1 cellular context compared by ENCODE assay signal in the genomic region with DNA sequence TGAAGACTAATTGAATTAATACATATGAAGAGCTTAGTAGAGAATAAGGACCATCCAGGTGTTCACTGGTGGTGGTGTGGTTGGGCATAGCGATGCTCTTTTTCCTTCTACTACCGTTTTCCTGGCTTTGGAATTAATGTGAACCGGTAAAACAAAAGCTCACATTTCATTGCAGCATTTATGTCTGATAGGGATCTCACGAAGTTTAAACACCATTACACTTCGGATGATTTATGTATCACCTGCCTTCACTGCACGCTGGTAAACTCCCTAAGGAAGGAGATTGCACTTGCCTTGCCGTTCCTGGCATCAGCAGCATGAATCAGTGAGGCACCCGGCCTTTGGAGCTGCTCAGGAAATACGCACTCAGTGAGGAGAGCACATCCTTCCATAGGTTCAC.
TF ChIP-seq lines count a peak whose summit lies in the region.

No MANE protein-coding gene starts in this region.

TF ChIP-seq in HEK293, 187 proteins besides CTCF, POLR2A, EP300 and RAD21 (continued from another document and continues in another):
- TF ChIP-seq OSR2 (tag by site-specific recombination; IDR thresholded peaks at IDR 0.05) (peak; percentile 97), REPIN1 (tag by site-specific recombination; IDR thresholded peaks at IDR 0.05; ENCODE audit: low read depth) (no peak), ZNF114 (tag by site-specific recombination; IDR thresholded peaks at IDR 0.05) (no peak), BCL11A (tag by site-specific recombination; IDR thresholded peaks at IDR 0.05; ENCODE audit: low read depth) (0 out of 2 replicates have a peak, but pooled peaks have one; percentile 60), ZNF354C (tag by site-specific recombination; IDR thresholded peaks at IDR 0.05; ENCODE audit: borderline replicate concordance, low read depth) (no peak), MYNN (tag by site-specific recombination; IDR thresholded peaks at IDR 0.05; ENCODE audit: borderline replicate concordance) (no peak), ZNF529 (tag by site-specific recombination; IDR thresholded peaks at IDR 0.05; ENCODE audit: insufficient replicate concordance) (no peak), ZBTB17 (tag by site-specific recombination; IDR thresholded peaks at IDR 0.05) (0 out of 2 replicates have a peak, but pooled peaks have one; percentile 38), ZIC2 (tag by site-specific recombination; IDR thresholded peaks at IDR 0.05) (0 out of 2 replicates have a peak, but pooled peaks have one; percentile 6), ZNF510 (tag by site-specific recombination; IDR thresholded peaks at IDR 0.05; ENCODE audit: insufficient replicate concordance) (no peak), ZFP3 (tag by site-specific recombination; IDR thresholded peaks at IDR 0.05; ENCODE audit: low read depth) (no peak), FEZF1 (tag by site-specific recombination; IDR thresholded peaks at IDR 0.05) (peak; percentile 94), TCF7L2 (IDR thresholded peaks at IDR 0.05; ENCODE audit: borderline replicate concordance, low read depth, low read length) (no peak), ZNF239 (tag by site-specific recombination; IDR thresholded peaks at IDR 0.05) (no peak), ZNF555 (tag by site-specific recombination; conservative IDR thresholded peaks at IDR 0.05) (no peak), ZNF155 (tag by site-specific recombination; IDR thresholded peaks at IDR 0.05) (no peak), WT1 (tag by site-specific recombination; IDR thresholded peaks at IDR 0.05) (peak; percentile 96), ZNF843 (tag by site-specific recombination; IDR thresholded peaks at IDR 0.05) (peak; percentile 93), ZXDB (tag by site-specific recombination; IDR thresholded peaks at IDR 0.05) (peak; percentile 82), SP7 (tag by site-specific recombination; IDR thresholded peaks at IDR 0.05) (peak; percentile 79), ZNF10 (tag by site-specific recombination; IDR thresholded peaks at IDR 0.05) (peak; percentile 85), OVOL3 (tag by site-specific recombination; IDR thresholded peaks at IDR 0.05) (peak; percentile 91), ZNF48 (tag by site-specific recombination; IDR thresholded peaks at IDR 0.05) (no peak), ZNF140 (tag by site-specific recombination; IDR thresholded peaks at IDR 0.05) (no peak), ZNF138 (tag by site-specific recombination; IDR thresholded peaks at IDR 0.05; ENCODE audit: borderline replicate concordance) (no peak), ZNF174 (tag by site-specific recombination; IDR thresholded peaks at IDR 0.05) (no peak), ZNF791 (tag by site-specific recombination; IDR thresholded peaks at IDR 0.05) (no peak), ZNF558 (tag by site-specific recombination; IDR thresholded peaks at IDR 0.05) (no peak), ZBTB21 (tag by site-specific recombination; IDR thresholded peaks at IDR 0.05) (no peak), ZFP41 (tag by site-specific recombination; IDR thresholded peaks at IDR 0.05; ENCODE audit: borderline replicate concordance) (no peak), ZNF175 (tag by site-specific recombination; IDR thresholded peaks at IDR 0.05) (no peak), ZNF132 (tag by site-specific recombination; IDR thresholded peaks at IDR 0.05; ENCODE audit: borderline replicate concordance) (no peak), SP2 (tag by site-specific recombination; IDR thresholded peaks at IDR 0.05) (no peak), ZNF626 (tag by site-specific recombination; IDR thresholded peaks at IDR 0.05) (no peak), KLF16 (tag by site-specific recombination; IDR thresholded peaks at IDR 0.05) (0 out of 2 replicates have a peak, but pooled peaks have one; percentile 24), ZBTB1 (tag by site-specific recombination; IDR thresholded peaks at IDR 0.05) (no peak), KLF1 (tag by site-specific recombination; IDR thresholded peaks at IDR 0.05) (peak; percentile 67; the same call in 1 of the 2 replicates), KLF8 (tag by site-specific recombination; IDR thresholded peaks at IDR 0.05) (peak; percentile 56; the same call in 1 of the 2 replicates), ZNF391 (tag by site-specific recombination; IDR thresholded peaks at IDR 0.05; ENCODE audit: borderline replicate concordance, low read depth) (peak; percentile 41; the same call in 1 of the 2 replicates), ZNF423 (tag by site-specific recombination; IDR thresholded peaks at IDR 0.05) (no peak), ZNF600 (tag by site-specific recombination; IDR thresholded peaks at IDR 0.05) (0 out of 2 replicates have a peak, but pooled peaks have one; percentile 9), ZNF19 (tag by site-specific recombination; IDR thresholded peaks at IDR 0.05; ENCODE audit: low read depth) (no peak), EGR2 (tag by site-specific recombination; IDR thresholded peaks at IDR 0.05; ENCODE audit: low read depth) (no peak), ZSCAN30 (tag by site-specific recombination; IDR thresholded peaks at IDR 0.05) (peak; percentile 35; the same call in 1 of the 2 replicates), ZNF341 (tag by site-specific recombination; IDR thresholded peaks at IDR 0.05; ENCODE audit: low read depth) (no peak), YY1 (tag by site-specific recombination; IDR thresholded peaks at IDR 0.05) (no peak), ZNF776 (tag by site-specific recombination; IDR thresholded peaks at IDR 0.05; ENCODE audit: borderline replicate concordance) (no peak)
- TF ChIP-seq, protein P1, sequence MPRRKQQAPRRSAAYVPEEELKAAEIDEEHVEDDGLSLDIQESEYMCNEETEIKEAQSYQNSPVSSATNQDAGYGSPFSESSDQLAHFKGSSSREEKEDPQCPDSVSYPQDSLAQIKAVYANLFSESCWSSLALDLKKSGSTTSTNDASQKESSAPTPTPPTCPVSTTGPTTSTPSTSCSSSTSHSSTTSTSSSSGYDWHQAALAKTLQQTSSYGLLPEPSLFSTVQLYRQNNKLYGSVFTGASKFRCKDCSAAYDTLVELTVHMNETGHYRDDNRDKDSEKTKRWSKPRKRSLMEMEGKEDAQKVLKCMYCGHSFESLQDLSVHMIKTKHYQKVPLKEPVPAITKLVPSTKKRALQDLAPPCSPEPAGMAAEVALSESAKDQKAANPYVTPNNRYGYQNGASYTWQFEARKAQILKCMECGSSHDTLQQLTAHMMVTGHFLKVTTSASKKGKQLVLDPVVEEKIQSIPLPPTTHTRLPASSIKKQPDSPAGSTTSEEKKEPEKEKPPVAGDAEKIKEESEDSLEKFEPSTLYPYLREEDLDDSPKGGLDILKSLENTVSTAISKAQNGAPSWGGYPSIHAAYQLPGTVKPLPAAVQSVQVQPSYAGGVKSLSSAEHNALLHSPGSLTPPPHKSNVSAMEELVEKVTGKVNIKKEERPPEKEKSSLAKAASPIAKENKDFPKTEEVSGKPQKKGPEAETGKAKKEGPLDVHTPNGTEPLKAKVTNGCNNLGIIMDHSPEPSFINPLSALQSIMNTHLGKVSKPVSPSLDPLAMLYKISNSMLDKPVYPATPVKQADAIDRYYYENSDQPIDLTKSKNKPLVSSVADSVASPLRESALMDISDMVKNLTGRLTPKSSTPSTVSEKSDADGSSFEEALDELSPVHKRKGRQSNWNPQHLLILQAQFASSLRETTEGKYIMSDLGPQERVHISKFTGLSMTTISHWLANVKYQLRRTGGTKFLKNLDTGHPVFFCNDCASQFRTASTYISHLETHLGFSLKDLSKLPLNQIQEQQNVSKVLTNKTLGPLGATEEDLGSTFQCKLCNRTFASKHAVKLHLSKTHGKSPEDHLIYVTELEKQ (tag by site-specific recombination; IDR thresholded peaks at IDR 0.05; ENCODE audit: borderline replicate concordance): peak; percentile 89
- TF ChIP-seq, protein P2, sequence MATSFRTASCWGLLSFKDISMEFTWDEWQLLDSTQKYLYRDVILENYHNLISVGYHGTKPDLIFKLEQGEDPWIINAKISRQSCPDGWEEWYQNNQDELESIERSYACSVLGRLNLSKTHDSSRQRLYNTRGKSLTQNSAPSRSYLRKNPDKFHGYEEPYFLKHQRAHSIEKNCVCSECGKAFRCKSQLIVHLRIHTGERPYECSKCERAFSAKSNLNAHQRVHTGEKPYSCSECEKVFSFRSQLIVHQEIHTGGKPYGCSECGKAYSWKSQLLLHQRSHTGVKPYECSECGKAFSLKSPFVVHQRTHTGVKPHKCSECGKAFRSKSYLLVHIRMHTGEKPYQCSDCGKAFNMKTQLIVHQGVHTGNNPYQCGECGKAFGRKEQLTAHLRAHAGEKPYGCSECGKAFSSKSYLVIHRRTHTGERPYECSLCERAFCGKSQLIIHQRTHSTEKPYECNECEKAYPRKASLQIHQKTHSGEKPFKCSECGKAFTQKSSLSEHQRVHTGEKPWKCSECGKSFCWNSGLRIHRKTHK (tag by site-specific recombination; IDR thresholded peaks at IDR 0.05): no peak
- TF ChIP-seq, protein P3, sequence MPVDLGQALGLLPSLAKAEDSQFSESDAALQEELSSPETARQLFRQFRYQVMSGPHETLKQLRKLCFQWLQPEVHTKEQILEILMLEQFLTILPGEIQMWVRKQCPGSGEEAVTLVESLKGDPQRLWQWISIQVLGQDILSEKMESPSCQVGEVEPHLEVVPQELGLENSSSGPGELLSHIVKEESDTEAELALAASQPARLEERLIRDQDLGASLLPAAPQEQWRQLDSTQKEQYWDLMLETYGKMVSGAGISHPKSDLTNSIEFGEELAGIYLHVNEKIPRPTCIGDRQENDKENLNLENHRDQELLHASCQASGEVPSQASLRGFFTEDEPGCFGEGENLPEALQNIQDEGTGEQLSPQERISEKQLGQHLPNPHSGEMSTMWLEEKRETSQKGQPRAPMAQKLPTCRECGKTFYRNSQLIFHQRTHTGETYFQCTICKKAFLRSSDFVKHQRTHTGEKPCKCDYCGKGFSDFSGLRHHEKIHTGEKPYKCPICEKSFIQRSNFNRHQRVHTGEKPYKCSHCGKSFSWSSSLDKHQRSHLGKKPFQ (tag by site-specific recombination; IDR thresholded peaks at IDR 0.05): peak; percentile 67; the same call in 1 of the 2 replicates
- TF ChIP-seq, protein P4, sequence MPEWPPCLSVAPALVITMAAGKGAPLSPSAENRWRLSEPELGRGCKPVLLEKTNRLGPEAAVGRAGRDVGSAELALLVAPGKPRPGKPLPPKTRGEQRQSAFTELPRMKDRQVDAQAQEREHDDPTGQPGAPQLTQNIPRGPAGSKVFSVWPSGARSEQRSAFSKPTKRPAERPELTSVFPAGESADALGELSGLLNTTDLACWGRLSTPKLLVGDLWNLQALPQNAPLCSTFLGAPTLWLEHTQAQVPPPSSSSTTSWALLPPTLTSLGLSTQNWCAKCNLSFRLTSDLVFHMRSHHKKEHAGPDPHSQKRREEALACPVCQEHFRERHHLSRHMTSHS (tag by site-specific recombination; IDR thresholded peaks at IDR 0.05): no peak
- TF ChIP-seq, protein P5, sequence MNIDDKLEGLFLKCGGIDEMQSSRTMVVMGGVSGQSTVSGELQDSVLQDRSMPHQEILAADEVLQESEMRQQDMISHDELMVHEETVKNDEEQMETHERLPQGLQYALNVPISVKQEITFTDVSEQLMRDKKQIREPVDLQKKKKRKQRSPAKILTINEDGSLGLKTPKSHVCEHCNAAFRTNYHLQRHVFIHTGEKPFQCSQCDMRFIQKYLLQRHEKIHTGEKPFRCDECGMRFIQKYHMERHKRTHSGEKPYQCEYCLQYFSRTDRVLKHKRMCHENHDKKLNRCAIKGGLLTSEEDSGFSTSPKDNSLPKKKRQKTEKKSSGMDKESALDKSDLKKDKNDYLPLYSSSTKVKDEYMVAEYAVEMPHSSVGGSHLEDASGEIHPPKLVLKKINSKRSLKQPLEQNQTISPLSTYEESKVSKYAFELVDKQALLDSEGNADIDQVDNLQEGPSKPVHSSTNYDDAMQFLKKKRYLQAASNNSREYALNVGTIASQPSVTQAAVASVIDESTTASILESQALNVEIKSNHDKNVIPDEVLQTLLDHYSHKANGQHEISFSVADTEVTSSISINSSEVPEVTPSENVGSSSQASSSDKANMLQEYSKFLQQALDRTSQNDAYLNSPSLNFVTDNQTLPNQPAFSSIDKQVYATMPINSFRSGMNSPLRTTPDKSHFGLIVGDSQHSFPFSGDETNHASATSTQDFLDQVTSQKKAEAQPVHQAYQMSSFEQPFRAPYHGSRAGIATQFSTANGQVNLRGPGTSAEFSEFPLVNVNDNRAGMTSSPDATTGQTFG (tag by site-specific recombination; IDR thresholded peaks at IDR 0.05; ENCODE audit: borderline replicate concordance): no peak
- TF ChIP-seq, protein P6, sequence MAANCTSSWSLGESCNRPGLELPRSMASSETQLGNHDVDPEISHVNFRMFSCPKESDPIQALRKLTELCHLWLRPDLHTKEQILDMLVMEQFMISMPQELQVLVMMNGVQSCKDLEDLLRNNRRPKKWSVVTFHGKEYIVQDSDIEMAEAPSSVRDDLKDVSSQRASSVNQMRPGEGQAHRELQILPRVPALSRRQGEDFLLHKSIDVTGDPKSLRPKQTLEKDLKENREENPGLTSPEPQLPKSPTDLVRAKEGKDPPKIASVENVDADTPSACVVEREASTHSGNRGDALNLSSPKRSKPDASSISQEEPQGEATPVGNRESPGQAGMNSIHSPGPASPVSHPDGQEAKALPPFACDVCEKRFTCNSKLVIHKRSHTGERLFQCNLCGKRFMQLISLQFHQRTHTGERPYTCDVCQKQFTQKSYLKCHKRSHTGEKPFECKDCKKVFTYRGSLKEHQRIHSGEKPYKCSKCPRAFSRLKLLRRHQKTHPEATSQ (tag by site-specific recombination; IDR thresholded peaks at IDR 0.05): no peak
- TF ChIP-seq, protein P7, sequence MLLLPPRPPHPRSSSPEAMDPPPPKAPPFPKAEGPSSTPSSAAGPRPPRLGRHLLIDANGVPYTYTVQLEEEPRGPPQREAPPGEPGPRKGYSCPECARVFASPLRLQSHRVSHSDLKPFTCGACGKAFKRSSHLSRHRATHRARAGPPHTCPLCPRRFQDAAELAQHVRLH (tag by site-specific recombination; IDR thresholded peaks at IDR 0.05): peak; percentile 58; the same call in 1 of the 2 replicates
- TF ChIP-seq, protein P8, sequence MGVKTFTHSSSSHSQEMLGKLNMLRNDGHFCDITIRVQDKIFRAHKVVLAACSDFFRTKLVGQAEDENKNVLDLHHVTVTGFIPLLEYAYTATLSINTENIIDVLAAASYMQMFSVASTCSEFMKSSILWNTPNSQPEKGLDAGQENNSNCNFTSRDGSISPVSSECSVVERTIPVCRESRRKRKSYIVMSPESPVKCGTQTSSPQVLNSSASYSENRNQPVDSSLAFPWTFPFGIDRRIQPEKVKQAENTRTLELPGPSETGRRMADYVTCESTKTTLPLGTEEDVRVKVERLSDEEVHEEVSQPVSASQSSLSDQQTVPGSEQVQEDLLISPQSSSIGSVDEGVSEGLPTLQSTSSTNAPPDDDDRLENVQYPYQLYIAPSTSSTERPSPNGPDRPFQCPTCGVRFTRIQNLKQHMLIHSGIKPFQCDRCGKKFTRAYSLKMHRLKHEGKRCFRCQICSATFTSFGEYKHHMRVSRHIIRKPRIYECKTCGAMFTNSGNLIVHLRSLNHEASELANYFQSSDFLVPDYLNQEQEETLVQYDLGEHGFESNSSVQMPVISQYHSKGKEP (tag by site-specific recombination; IDR thresholded peaks at IDR 0.05): peak; percentile 91
- TF ChIP-seq, protein P9, sequence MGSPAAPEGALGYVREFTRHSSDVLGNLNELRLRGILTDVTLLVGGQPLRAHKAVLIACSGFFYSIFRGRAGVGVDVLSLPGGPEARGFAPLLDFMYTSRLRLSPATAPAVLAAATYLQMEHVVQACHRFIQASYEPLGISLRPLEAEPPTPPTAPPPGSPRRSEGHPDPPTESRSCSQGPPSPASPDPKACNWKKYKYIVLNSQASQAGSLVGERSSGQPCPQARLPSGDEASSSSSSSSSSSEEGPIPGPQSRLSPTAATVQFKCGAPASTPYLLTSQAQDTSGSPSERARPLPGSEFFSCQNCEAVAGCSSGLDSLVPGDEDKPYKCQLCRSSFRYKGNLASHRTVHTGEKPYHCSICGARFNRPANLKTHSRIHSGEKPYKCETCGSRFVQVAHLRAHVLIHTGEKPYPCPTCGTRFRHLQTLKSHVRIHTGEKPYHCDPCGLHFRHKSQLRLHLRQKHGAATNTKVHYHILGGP (tag by site-specific recombination; IDR thresholded peaks at IDR 0.05): no peak
